Comparison of ENCODE assay signal across 9 cellular contexts in the genomic region with DNA sequence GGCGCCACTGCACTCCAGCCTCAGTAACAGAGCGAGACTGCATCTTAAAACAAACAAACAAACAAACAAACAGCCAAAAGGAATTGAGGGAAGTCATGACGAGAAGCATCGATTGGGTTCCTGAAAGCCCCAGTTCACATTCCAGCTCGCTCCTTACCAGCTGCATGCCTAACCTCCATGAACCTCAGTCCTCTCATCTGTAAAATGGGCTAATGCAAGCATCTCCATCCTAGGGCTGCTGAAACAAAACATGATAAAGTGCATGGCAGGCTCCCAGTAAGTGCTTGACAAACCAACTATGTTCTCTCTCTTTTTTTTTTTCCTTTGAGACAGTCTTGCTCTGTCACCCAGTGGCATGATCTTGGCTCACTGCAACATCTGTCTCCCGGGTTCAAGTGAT.
"Had no signal": no experiment of that assay in that cellular context is flagged by ENCODE, and none has a peak within 500 bp of the region (broad histone marks: within the 10 kb centered on the region; RNA-seq: fewer than 3 reads in every experiment).

No MANE protein-coding gene starts in this region.

- H2AFZ ChIP-seq: GM23248 had no signal

- H3K4me3 ChIP-seq: GM23248 had no signal

- H3K4me2 ChIP-seq: KMS-11 had no signal

- DNase-seq: GM23248, GOT3, H9, HCEC 1CT, IMR-90, KBM-7 had no signal

- H3K27ac Mint-ChIP-seq: H9 had no signal

- FAIRE-seq: H54 had no signal

- H3K4me3 Mint-ChIP-seq: H9 had no signal

- H3K27ac ChIP-seq: GM23248, HL-60, KMS-11 had no signal

- H3K9ac ChIP-seq: GM23248, KMS-11 had no signal
